8 cellular contexts compared by ENCODE assay signal in genomic region chr5:36877667-36878420, GRCh38. TPM values are rescaled to one million over a fixed set of nuclear protein-coding genes. Genes with fewer than 3 reads are reported as not detected.
DNase-seq lines count a peak whose midpoint lies in the region; ATAC-seq, FAIRE-seq and TF ChIP-seq lines count a peak whose summit lies in the region.

No MANE protein-coding gene starts in this region.

- H3K9me3 Mint-ChIP-seq in activated naive CD4-positive, alpha-beta T cell treated with anti-CD3 and anti-CD28 coated beads, Interleukin-2, amount 50 U/mL, for 72 hours: no peaks in the 10 kb centered on the region

- WGBS in small intestine, 3 donors: 0 to 1% (median 0%) methylated on average over 12 of the region's 12 CpGs

- H3K9ac ChIP-seq in iPS-15b (ENCODE audit: low read depth, low read length): peak overlapping the region; percentile 87

- H3K36me3 Mint-ChIP-seq in activated naive CD4-positive, alpha-beta T cell treated with anti-CD3 and anti-CD28 coated beads, Interleukin-2, amount 50 U/mL, for 72 hours: peaks cover 26 to 29% of the 10 kb centered on the region in 2 donors

- no peaks in the 10 kb centered on the region for H3K36me3 ChIP-seq in right atrium auricular region
- no peaks in the 10 kb centered on the region for H3K36me3 ChIP-seq in iPS-15b (ENCODE audit: control insufficient read depth, insufficient read depth, low read length)
- H3K36me3 ChIP-seq in small intestine (ENCODE audit: control insufficient read depth in 2 of 2, insufficient read depth in 2 of 2, low read length in 2 of 2): no peaks in the 10 kb centered on the region

- H3K27ac ChIP-seq in right atrium auricular region (peak overlapping the region; percentile 99), small intestine (ENCODE audit: low read depth in 1 of 2, low read length in 1 of 2) (peak overlapping the region; percentile 96 to 97)

- FAIRE-seq in small intestine (lab: Jason Lieb, UNC): no peak

- DNase-seq in right atrium auricular region (ENCODE audit: low spot score): no peak
- DNase-seq in cardiac septum (ENCODE audit: low spot score): no peak
- DNase-seq in NCI-H2081 (lab: John Stamatoyannopoulos, UW): peak; percentile 36 to 68
- DNase-seq in activated naive CD4-positive, alpha-beta T cell treated with anti-CD3 and anti-CD28 coated beads, Interleukin-2, amount 50 U/mL, for 72 hours (ENCODE audit: low spot score in 2 of 2): no peak
- peak; percentile 51 for DNase-seq in small intestine
- no peak for DNase-seq in COLO668 (lab: John Stamatoyannopoulos, UW; ENCODE audit: unreplicated experiment)

- no peaks in the 10 kb centered on the region for H3K9me3 ChIP-seq in right atrium auricular region
- H3K9me3 ChIP-seq in iPS-15b (ENCODE audit: control insufficient read depth, insufficient read depth, low read length): no peaks in the 10 kb centered on the region
- H3K9me3 ChIP-seq in small intestine (ENCODE audit: control insufficient read depth, low read depth): no peaks in the 10 kb centered on the region

- H3K27ac Mint-ChIP-seq in activated naive CD4-positive, alpha-beta T cell treated with anti-CD3 and anti-CD28 coated beads, Interleukin-2, amount 50 U/mL, for 72 hours: peak overlapping the region; percentile 89 to 99

- ATAC-seq in activated naive CD4-positive, alpha-beta T cell treated with anti-CD3 and anti-CD28 coated beads, Interleukin-2, amount 50 U/mL, for 72 hours: peak; percentile 17 to 30
- ATAC-seq in GM18867 (IDR thresholded peaks at IDR 0.05; ENCODE audit: unreplicated experiment): no peak

- intact Hi-C loops in cardiac septum (cut with DNase I): loop anchor here (5.0 to 10.0 kb wide), 3 partner anchors 69 to 497 kb away; partner anchors contain the start of genes NUP155 and WDR70

- H3K27me3 ChIP-seq in right atrium auricular region: no peaks in the 10 kb centered on the region
- H3K27me3 ChIP-seq in iPS-15b (ENCODE audit: control insufficient read depth, insufficient read depth, low read length): no peaks in the 10 kb centered on the region
- no peaks in the 10 kb centered on the region for H3K27me3 ChIP-seq in small intestine (ENCODE audit: control insufficient read depth in 2 of 2, insufficient read depth in 2 of 2, low read length in 2 of 2)

- peak overlapping the region; percentile 69 to 98 for H3K4me3 ChIP-seq in right atrium auricular region
- peak overlapping the region; percentile 98 for H3K4me3 ChIP-seq in iPS-15b (ENCODE audit: low read depth, low read length)
- peak overlapping the region; percentile 73 to 98 for H3K4me3 ChIP-seq in small intestine (ENCODE audit: low read depth in 1 of 2, low read length in 2 of 2)

- TF ChIP-seq CTCF in right atrium auricular region (IDR thresholded peaks at IDR 0.05): no peak

- H3K4me1 ChIP-seq in right atrium auricular region: peaks cover 0 to 59% of the 10 kb centered on the region in 2 donors
- H3K4me1 ChIP-seq in iPS-15b (ENCODE audit: control insufficient read depth, insufficient read depth, low read length): peaks cover 15% of the 10 kb centered on the region
- peaks cover 0 to 4% of the 10 kb centered on the region in 2 donors for H3K4me1 ChIP-seq in small intestine (ENCODE audit: control insufficient read depth in 2 of 2, insufficient read depth in 1 of 2, low read depth in 1 of 2, low read length in 1 of 2)

RNA-seq across cellular contexts. Expression of gene NIPBL, which starts 1.3 kb away (rescaled TPM):
- 10 to 100 TPM; 32.3 to 43.1 TPM for total RNA-seq in right atrium auricular region
- 46.8 TPM for total RNA-seq in cardiac septum
- total RNA-seq in activated naive CD4-positive, alpha-beta T cell treated with anti-CD3 and anti-CD28 coated beads, Interleukin-2, amount 50 U/mL, for 72 hours: 10 to 100 TPM; 46.5 to 65.8 TPM
- polyA plus RNA-seq in small intestine: 10 to 100 TPM; 10.8 to 14.8 (median 14.4) TPM

Comparison
In these comparisons a context has a peak if more than half of its experiments do, and no peak if none do; other contexts are left out.
1. DNase-seq: peak in NCI-H2081 (2 of 2) and small intestine (single experiment); none in right atrium auricular region (single experiment), cardiac septum (single experiment), activated naive CD4-positive, alpha-beta T cell treated with anti-CD3 and anti-CD28 coated beads, Interleukin-2, amount 50 U/mL, for 72 hours (0 of 2) and COLO668 (single experiment).
2. Peak in every context shown above with its lines, with median percentiles within 50 percentile points of each other: H3K4me3 ChIP-seq.